ENCODE assay signal across 15 cellular contexts in the genomic region with DNA sequence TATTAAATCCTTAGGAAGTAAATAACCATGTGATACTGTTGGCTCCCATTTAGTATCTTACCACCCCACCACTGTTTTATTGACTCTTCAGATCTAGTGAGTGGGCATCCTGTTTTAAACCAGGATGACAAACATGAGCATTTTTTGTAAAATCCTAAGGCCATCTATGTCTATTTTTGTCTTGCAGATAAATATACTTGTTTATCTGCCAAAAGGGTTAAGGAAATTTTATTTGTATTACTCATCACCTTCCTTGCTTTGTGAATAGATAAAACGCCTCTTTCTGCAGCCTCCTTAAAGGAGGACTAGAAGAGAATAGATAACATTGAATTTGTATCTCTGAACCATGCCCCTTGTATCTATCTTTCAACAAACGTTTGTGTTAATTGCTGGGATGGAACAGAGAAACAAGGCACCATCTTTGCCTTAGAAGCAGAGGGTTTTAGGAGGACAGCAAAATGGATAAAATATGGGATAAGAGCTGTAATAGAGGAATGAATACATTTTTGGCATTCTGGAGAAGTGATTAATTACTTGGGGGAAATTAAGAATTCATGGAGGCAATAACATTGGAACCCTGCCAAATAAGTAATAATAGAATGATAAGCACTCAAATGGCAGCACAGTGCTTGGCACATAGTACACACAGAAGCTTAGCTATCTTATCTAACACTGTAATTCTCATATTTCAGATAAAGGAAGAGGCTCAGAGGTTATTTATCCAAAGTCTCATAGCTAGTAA. TPM values are rescaled to one million over a fixed set of nuclear protein-coding genes. Genes with fewer than 3 reads are reported as not detected.
A peak's percentile ranks its signal among the peaks of the same experiment; 100 is the strongest.
DNase-seq lines count a peak whose midpoint lies in the region; ATAC-seq, FAIRE-seq and TF ChIP-seq lines count a peak whose summit lies in the region.
"Had no signal": no experiment of that assay in that cellular context is flagged by ENCODE, and none has a peak within 500 bp of the region (broad histone marks: within the 10 kb centered on the region; RNA-seq: fewer than 3 reads in every experiment).

No MANE protein-coding gene starts in this region.

- H4K20me1 ChIP-seq in GM12878 (ENCODE audit: control insufficient read depth, insufficient read depth) (peaks cover 2% of the 10 kb centered on the region), HepG2 (ENCODE audit: insufficient read depth, low read length) (peaks cover 93% of the 10 kb centered on the region)

- TSS peak; percentile 20 for BruUV-seq in GM12878 (replicated peaks; lab: Mats Ljungman, UMichigan)
- BruUV-seq in HepG2 (replicated peaks; lab: Mats Ljungman, UMichigan): TSS peak; percentile 9

- peaks cover 95% of the 10 kb centered on the region for H3K79me2 ChIP-seq in GM12878 (ENCODE audit: control insufficient read depth, insufficient read depth, low read length)
- peaks cover 98% of the 10 kb centered on the region for H3K79me2 ChIP-seq in HepG2 (ENCODE audit: insufficient read depth, low read length)

- TF ChIP-seq CTCF in GM12878 (IDR thresholded peaks at IDR 0.05 in 2 of 3, conservative IDR thresholded peaks at IDR 0.05 in 1 of 3; ENCODE audit: control insufficient read depth in 2 of 3, extremely low read depth in 1 of 3, insufficient read depth in 1 of 3, low read depth in 3 of 3, low read length in 3 of 3) (no peak), HepG2 (CRISPR knock-in tag; IDR thresholded peaks at IDR 0.05) (no peak), gastroesophageal sphincter (IDR thresholded peaks at IDR 0.05) (no peak)

- POLR2A ChIA-PET in GM12878 (lab: Charles Lee) (interaction anchor here (0.6 to 2.3 kb wide), 4 partner anchors 43 to 107 kb away, joined by 3 to 7 read pairs (median 4); a partner anchor contains a TSS), HepG2 (lab: Yijun Ruan, JAX) (interaction anchor here (0.9 to 3.1 kb wide), 3 partner anchors 15 to 103 kb away, joined by 3 to 11 read pairs (median 3); a partner anchor contains a TSS)

- TF ChIP-seq RAD21 in GM12878 (IDR thresholded peaks at IDR 0.05; ENCODE audit: insufficient read depth, low read depth, low read length) (no peak), HepG2 (CRISPR knock-in tag; IDR thresholded peaks at IDR 0.05) (no peak)

- ATAC-seq in GM12878 (no peak), HepG2 (no peak), gastroesophageal sphincter (no peak), GM19467 (IDR thresholded peaks at IDR 0.05; ENCODE audit: unreplicated experiment) (no peak)
- ATAC-seq: activated naive CD4-positive, alpha-beta T cell treated with anti-CD3 and anti-CD28 coated beads, Interleukin-2, amount 50 U/mL, for 72 hours; gastrocnemius medialis had no signal

- H3K4me1 ChIP-seq in GM12878 (ENCODE audit: control insufficient read depth, insufficient read depth, low read length): peaks cover 4% of the 10 kb centered on the region; the same call in 1 of the 2 replicates
- H3K4me1 ChIP-seq in HepG2 (ENCODE audit: insufficient read depth, low read length): peaks cover 98% of the 10 kb centered on the region
- H3K4me1 ChIP-seq in gastroesophageal sphincter: peaks cover 10 to 100% (median 39%) of the 10 kb centered on the region in 3 donors

- H3K9ac ChIP-seq in GM12878 (ENCODE audit: control insufficient read depth, insufficient read depth, low read length) (no peak overlapping the region), HepG2 (ENCODE audit: insufficient read depth, low read depth, low read length) (no peak overlapping the region)

- CTCF ChIA-PET in GM12878 (lab: Yijun Ruan, JAX): interaction anchor here (0.8 to 2.0 kb wide), 8 partner anchors 9 to 503 kb away, joined by 3 to 16 read pairs (median 6); a partner anchor contains a TSS
- CTCF ChIA-PET in HepG2 (lab: Yijun Ruan, JAX; ENCODE audit: low intra/inter-chr PET ratio, low total read pairs): no interaction called here

- H3K27me3 ChIP-seq in GM12878 (replicated peaks in 1 of 2; ENCODE audit: control insufficient read depth in 2 of 2, insufficient read depth in 2 of 2, low read length in 1 of 2) (no peaks in the 10 kb centered on the region), HepG2 (ENCODE audit: control insufficient read depth in 1 of 2, insufficient read depth in 2 of 2, low read length in 2 of 2) (no peaks in the 10 kb centered on the region), gastroesophageal sphincter (no peaks in the 10 kb centered on the region)
- H3K27me3 ChIP-seq: gastrocnemius medialis had no signal

- SMC1A ChIA-PET in GM12878 (lab: Charles Lee; ENCODE audit: uncharacterized antibody, unreplicated experiment): interaction anchor here (1.1 to 2.3 kb wide), 3 partner anchors 10 to 15 kb away, joined by 3 to 8 read pairs (median 6); a partner anchor contains a TSS

- TF ChIP-seq EP300 in GM12878 (IDR thresholded peaks at IDR 0.05; ENCODE audit: borderline replicate concordance in 1 of 2, control insufficient read depth in 1 of 2, low read depth in 2 of 2, low read length in 2 of 2) (no peak), HepG2 (IDR thresholded peaks at IDR 0.05; ENCODE audit: low read depth in 2 of 2, low read length in 2 of 2) (no peak), HepG2 (CRISPR knock-in tag; IDR thresholded peaks at IDR 0.05; ENCODE audit: borderline replicate concordance) (no peak), gastroesophageal sphincter (IDR thresholded peaks at IDR 0.05) (no peak)

- TF ChIP-seq POLR2A in GM12878 (IDR thresholded peaks at IDR 0.05; ENCODE audit: low read depth, low read length) (no peak), HepG2 (IDR thresholded peaks at IDR 0.05; ENCODE audit: insufficient read depth in 1 of 2, low read depth in 2 of 2, low read length in 2 of 2) (no peak), gastroesophageal sphincter (IDR thresholded peaks at IDR 0.05) (no peak)

- no peaks in the 10 kb centered on the region for H3K9me3 ChIP-seq in GM12878 (replicated peaks; ENCODE audit: control insufficient read depth, insufficient read depth, low read length)
- H3K9me3 ChIP-seq in HepG2 (ENCODE audit: low read length): no peaks in the 10 kb centered on the region
- H3K9me3 ChIP-seq in gastroesophageal sphincter: no peaks in the 10 kb centered on the region
- H3K9me3 ChIP-seq: gastrocnemius medialis had no signal

- intact Hi-C loops in GM12878 (cut with micrococcal nuclease; ENCODE audit: unreplicated experiment): no loop called here
- intact Hi-C loops in HepG2 (cut with micrococcal nuclease; ENCODE audit: unreplicated experiment): no loop called here

- H3K27ac ChIP-seq in GM12878 (ENCODE audit: control insufficient read depth, insufficient read depth) (no peak overlapping the region), HepG2 (ENCODE audit: extremely low read length, insufficient read depth, low read length) (no peak overlapping the region), gastroesophageal sphincter (no peak overlapping the region), caudate nucleus (ENCODE audit: low read depth, low read length) (no peak overlapping the region)

- in situ Hi-C loops in GM12878 (cut with MboI) (no loop called here), HepG2 (cut with HindIII; ENCODE audit: extremely low pct_ligation_motif_present, low pct_unique_long_range_greater_than_20kb) (no loop called here)

- H3K4me2 ChIP-seq in GM12878 (ENCODE audit: control insufficient read depth, insufficient read depth): 0 out of 2 replicates have a peak overlapping the region, but pooled peaks have one; percentile 24
- no peak overlapping the region for H3K4me2 ChIP-seq in HepG2 (ENCODE audit: low read depth, low read length)

- H3K36me3 ChIP-seq in GM12878 (ENCODE audit: control insufficient read depth in 2 of 2, insufficient read depth in 2 of 2, low read length in 1 of 2) (peaks cover 0 to 26% of the 10 kb centered on the region in 2 experiments), HepG2 (replicated peaks in 1 of 2; ENCODE audit: control insufficient read depth in 1 of 2, insufficient read depth in 2 of 2, low read length in 2 of 2) (peaks cover 6 to 43% of the 10 kb centered on the region in 2 experiments; a peak in 4 of 5 replicates), gastroesophageal sphincter (peaks cover 0 to 11% of the 10 kb centered on the region in 2 donors)
- H3K36me3 ChIP-seq: gastrocnemius medialis had no signal

- RAD21 ChIA-PET in GM12878 (lab: Charles Lee; ENCODE audit: unreplicated experiment): interaction anchor here (0.6 to 2.8 kb wide), 4 partner anchors 11 to 283 kb away, joined by 4 to 14 read pairs (median 7); a partner anchor contains a TSS

- H2AFZ ChIP-seq in GM12878 (ENCODE audit: control insufficient read depth, low read depth, low read length) (no peak overlapping the region), HepG2 (ENCODE audit: low read length) (no peak overlapping the region)

- H3K4me3 ChIP-seq in GM12878 (no peak overlapping the region), HepG2 (replicated peaks in 1 of 3; ENCODE audit: insufficient read depth in 1 of 3, low read depth in 2 of 3, low read length in 3 of 3) (no peak overlapping the region), gastroesophageal sphincter (no peak overlapping the region)
- H3K4me3 ChIP-seq: gastrocnemius medialis had no signal

- FAIRE-seq in HTR-8/SVneo (lab: Jason Lieb, UNC) (no peak), GM12878 (lab: Jason Lieb, UNC) (no peak), HepG2 (lab: Jason Lieb, UNC) (no peak)

- WGBS in GM12878 (ENCODE audit: insufficient coverage, insufficient replicate concordance, low lambda C conversion rate, missing lambda C conversion rate): 27% methylated on average over 2 of the region's 2 CpGs
- 67% methylated on average over 2 of the region's 2 CpGs for WGBS in HepG2 (ENCODE audit: low lambda C conversion rate)
- WGBS in gastroesophageal sphincter (ENCODE audit: low coverage in 1 of 2), 2 donors: 7 to 13% methylated on average over 1 to 2 of the region's 2 CpGs

- DNase-seq in AG20443 (ENCODE audit: low spot score) (peak; percentile 59), HTR-8/SVneo (ENCODE audit: insufficient read length, low spot score) (peak; percentile 31), GM12878 (ENCODE audit: low read depth, low spot score) (no peak), HepG2 (ENCODE audit: low spot score) (no peak), caudate nucleus (lab: John Stamatoyannopoulos, UW) (no peak)
- DNase-seq in effector CD8-positive, alpha-beta T cell (lab: John Stamatoyannopoulos, UW): no peak
- DNase-seq: activated CD4-positive, CD25-positive, alpha-beta regulatory T cell treated with anti-CD3 and anti-CD28 coated beads, Interleukin-2, amount 50 U/mL, for 72 hours; COR-L47; gastrocnemius medialis; midbrain; MV-4-11; NK-92 treated with Interleukin-12 subunit alpha and Interleukin-12 subunit beta, amount 100 ng/mL, for 24 hours had no signal

RNA-seq across cellular contexts. Expression of a gene that starts 14.7 kb away (rescaled TPM):
- 57.0 and 59.0 TPM in 2 replicates for total RNA-seq in GM12878 (2013; cell fraction: nucleolus; rRNA removed)
- 56.9 and 57.8 TPM in 2 replicates for total RNA-seq in GM12878 (2014; rRNA removed)
- 61.8 and 64.1 TPM in 2 replicates for total RNA-seq in GM12878 (2014; rRNA removed; fragmentation: Illumina TruSeq; extraction: Trizol)
- total RNA-seq in GM12878 (2021): 83.6 and 84.2 TPM in 2 replicates
- polyA plus RNA-seq in GM12878 (2011; ENCODE audit: low read depth): 47.4 TPM
- polyA plus RNA-seq in GM12878 (2011; rRNA removed): 59.2 and 69.8 TPM in 2 replicates
- polyA plus RNA-seq in GM12878 (2011; cell fraction: cytosol; rRNA removed): 44.2 and 49.9 TPM in 2 replicates
- 43.3 and 45.8 TPM in 2 replicates for polyA plus RNA-seq in GM12878 (2011; cell fraction: nucleus; rRNA removed)
- polyA plus RNA-seq in GM12878 (2012): 49.3 and 52.2 TPM in 2 replicates
- 72.2 and 73.0 TPM in 2 replicates for polyA plus RNA-seq in GM12878 (2014; fragmentation: Illumina TruSeq; extraction: Trizol)
- polyA plus RNA-seq in GM12878 (2014; fragmentation: Nextera tagmentation; extraction: Ambion mirVana): 10 to 100 TPM; 42.4 to 44.0 TPM
- polyA plus RNA-seq in GM12878 (2014; rRNA removed): 53.4 and 54.1 TPM in 2 replicates
- 100 to 1,000 TPM; 113 to 121 TPM for polyA plus RNA-seq in GM12878 (2016; fragmentation: Nextera tagmentation; extraction: Ambion mirVana)
- polyA minus RNA-seq in GM12878 (2011; rRNA and poly(A)+ RNA removed): 82.5 and 97.4 TPM in 2 replicates
- 29.4 and 39.2 TPM in 2 replicates for polyA minus RNA-seq in GM12878 (2011; cell fraction: cytosol; rRNA and poly(A)+ RNA removed)
- polyA minus RNA-seq in GM12878 (2011; cell fraction: nucleus; rRNA and poly(A)+ RNA removed): 25.4 and 45.1 TPM in 2 replicates
- 59.6 and 84.7 TPM in 2 replicates for total RNA-seq in HepG2 (2016; rRNA removed; fragmentation: Illumina TruSeq; extraction: Trizol)
- total RNA-seq in HepG2 (2016; cell fraction: cytosol; rRNA removed; fragmentation: Illumina TruSeq; extraction: Trizol; ENCODE audit: low read depth): 23.5 and 25.1 TPM in 2 replicates
- 64.6 and 75.8 TPM in 2 replicates for total RNA-seq in HepG2 (2016; cell fraction: insoluble cytoplasmic fraction; rRNA removed; fragmentation: Illumina TruSeq; extraction: Trizol)
- 40.7 and 44.0 TPM in 2 replicates for total RNA-seq in HepG2 (2016; cell fraction: membrane; rRNA removed; fragmentation: Illumina TruSeq; extraction: Trizol)
- 40.1 and 45.5 TPM in 2 replicates for total RNA-seq in HepG2 (2016; cell fraction: nucleus; rRNA removed; fragmentation: Illumina TruSeq; extraction: Trizol)
- 48.4 and 57.5 TPM in 2 replicates for polyA plus RNA-seq in HepG2 (2011; rRNA removed)
- 42.8 and 55.5 TPM in 2 replicates for polyA plus RNA-seq in HepG2 (2011; cell fraction: cytosol; rRNA removed)
- polyA plus RNA-seq in HepG2 (2011; cell fraction: nucleus; rRNA removed): 27.3 and 38.4 TPM in 2 replicates
- polyA plus RNA-seq in HepG2 (2012): 45.7 and 46.5 TPM in 2 replicates
- polyA plus RNA-seq in HepG2 (2016; cell fraction: cytosol; fragmentation: Illumina TruSeq; extraction: Trizol; ENCODE audit: low read depth): 6.9 and 7.4 TPM in 2 replicates
- 77.8 and 84.1 TPM in 2 replicates for polyA plus RNA-seq in HepG2 (2016; cell fraction: insoluble cytoplasmic fraction; fragmentation: Illumina TruSeq; extraction: Trizol; ENCODE audit: low read depth)
- 19.2 and 20.4 TPM in 2 replicates for polyA plus RNA-seq in HepG2 (2016; cell fraction: membrane; fragmentation: Illumina TruSeq; extraction: Trizol; ENCODE audit: low read depth)
- polyA plus RNA-seq in HepG2 (2016; cell fraction: nucleus; fragmentation: Illumina TruSeq; extraction: Trizol; ENCODE audit: insufficient read depth, low read depth): 51.1 and 54.7 TPM in 2 replicates
- polyA minus RNA-seq in HepG2 (2011; rRNA and poly(A)+ RNA removed; ENCODE audit: low replicate concordance): 118 and 193 TPM in 2 replicates
- 60.7 and 61.0 TPM in 2 replicates for polyA minus RNA-seq in HepG2 (2011; cell fraction: cytosol; rRNA and poly(A)+ RNA removed)
- 38.6 and 48.5 TPM in 2 replicates for polyA minus RNA-seq in HepG2 (2011; cell fraction: nucleus; rRNA and poly(A)+ RNA removed)
- total RNA-seq in gastroesophageal sphincter: 10 to 100 TPM; 40.7 to 48.6 (median 44.4) TPM

Comparison
In these comparisons a context has a peak if more than half of its experiments do, and no peak if none do; other contexts are left out.
1. DNase-seq: peak in AG20443 (single experiment) and HTR-8/SVneo (single experiment); none in GM12878 (single experiment), HepG2 (single experiment), effector CD8-positive, alpha-beta T cell (single experiment) and caudate nucleus (0 of 61).